Comparison of ENCODE assay signal across 23 cellular contexts in the genomic region with DNA sequence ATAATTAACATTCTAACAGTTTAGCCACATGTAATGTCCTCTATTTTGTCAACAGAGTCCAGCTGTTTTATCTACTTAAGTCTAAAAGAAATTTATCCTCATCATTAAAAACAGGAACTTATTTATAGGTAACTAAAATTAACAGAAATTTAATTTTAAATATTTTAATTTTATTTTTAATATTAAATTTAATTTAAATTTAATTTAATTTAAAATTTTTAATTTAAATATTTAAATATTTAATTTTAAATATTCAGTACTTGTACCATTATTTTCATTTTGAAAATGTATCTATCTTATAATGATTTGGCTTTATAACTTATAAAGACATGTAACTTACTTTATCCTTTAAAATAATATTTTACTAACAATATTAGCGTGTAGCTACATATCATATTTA. TPM values are rescaled to one million over a fixed set of nuclear protein-coding genes. Genes with fewer than 3 reads are reported as not detected.
"Had no signal": no experiment of that assay in that cellular context is flagged by ENCODE, and none has a peak within 500 bp of the region (broad histone marks: within the 10 kb centered on the region; RNA-seq: fewer than 3 reads in every experiment).

No MANE protein-coding gene starts in this region.

- DNase-seq: effector memory CD8-positive, alpha-beta T cell; erythroblast; foreskin keratinocyte; head of caudate nucleus; hypothalamus; islet precursor cell; left lung; mesenchymal stem cell; midbrain; psoas muscle; retina; stimulated activated CD4-positive, alpha-beta T cell treated with anti-CD3 and anti-CD28 coated beads, Interleukin-2, amount 100 ng/mL, for 24 hours; stimulated activated CD4-positive, alpha-beta T cell treated with anti-CD3 and anti-CD28 coated beads, Interleukin-4, amount 100 ng/mL, for 4 hours; stimulated activated naive B cell treated with anti-CD40 and anti-IgM and Interleukin-4, amounts not matched to agents 10 μg/mL and 1 μg/mL and 100 μg/mL, for 72 hours; stimulated activated naive CD8-positive, alpha-beta T cell treated with anti-CD3 and anti-CD28 coated beads, Interleukin-15, amount 100 ng/mL, for 72 hours; transverse colon had no signal

- H3K4me1 ChIP-seq: foreskin keratinocyte, psoas muscle had no signal

- H3K36me3 ChIP-seq: left lung, thoracic aorta, transverse colon had no signal

- H3K27ac ChIP-seq: foreskin keratinocyte, left lung, psoas muscle, thoracic aorta, transverse colon had no signal

- H3K27me3 ChIP-seq: foreskin keratinocyte, left lung, transverse colon had no signal

- H3K9me3 ChIP-seq: left lung, psoas muscle, thoracic aorta, transverse colon had no signal

- H3K4me3 ChIP-seq: left lung, lung, psoas muscle, thoracic aorta, transverse colon had no signal

RNA-seq across cellular contexts. Expression of gene GPR22, which starts 1.0 kb away (rescaled TPM):
- total RNA-seq: foreskin keratinocyte; left lung; lung; natural killer cell treated with Interleukin-12 subunit alpha and Interleukin-12 subunit beta and Interleukin-15 and Interleukin-18, amount 100 ng/mL, for 72 hours; omental fat pad; sciatic nerve; subcutaneous adipose tissue; thoracic aorta; ureter had no signal
